ENCODE assay signal across 8 cellular contexts in the genomic region with DNA sequence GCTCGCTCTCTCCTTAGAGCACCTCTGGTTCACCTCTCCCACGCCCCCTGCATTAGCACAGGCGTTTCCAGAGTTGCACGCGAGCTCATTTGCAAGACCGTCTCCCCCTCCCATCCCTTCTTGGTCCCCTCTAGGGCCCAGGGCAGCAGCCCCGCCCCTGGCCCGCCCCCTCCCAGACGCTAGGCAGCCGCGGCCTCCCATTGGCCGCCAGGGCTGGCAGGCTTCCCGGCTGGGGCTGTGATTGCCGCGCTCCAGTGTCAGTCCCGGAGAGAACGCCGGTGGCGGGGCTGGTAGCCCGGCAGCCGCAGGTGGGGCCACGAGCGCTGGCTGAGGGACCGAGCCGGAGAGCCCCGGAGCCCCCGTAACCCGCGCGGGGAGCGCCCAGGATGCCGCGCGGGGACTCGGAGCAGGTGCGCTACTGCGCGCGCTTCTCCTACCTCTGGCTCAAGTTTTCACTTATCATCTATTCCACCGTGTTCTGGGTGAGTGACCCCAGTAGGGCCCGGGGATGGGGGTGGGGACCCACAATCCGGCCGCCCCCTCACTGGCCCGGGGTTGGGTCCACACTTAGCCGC. TPM values are rescaled to one million over a fixed set of nuclear protein-coding genes. Genes with fewer than 3 reads are reported as not detected.
A peak's percentile ranks its signal among the peaks of the same experiment; 100 is the strongest.
DNase-seq lines count a peak whose midpoint lies in the region; ATAC-seq and TF ChIP-seq lines count a peak whose summit lies in the region.

A gene (plus strand): TSS at position 257 of the 575 bp plus-strand sequence. CDS start 130 bp downstream, at position 387.

- peak within 1 kb of the TSS; percentile 65 to 85 (median 73) for H3K9ac ChIP-seq in BLaER1 treated with 17β-estradiol and CSF1 and Interleukin-3, amounts not matched to agents 10 nM and 100 nM

- no peaks in the 10 kb centered on the region for H3K9me3 ChIP-seq in BLaER1 treated with 17β-estradiol and CSF1 and Interleukin-3, amounts not matched to agents 10 nM and 100 nM (replicated peaks in 1 of 11)

- H3K36me3 Mint-ChIP-seq in IgD-negative memory B cell: no peaks in the 10 kb centered on the region
- H3K36me3 Mint-ChIP-seq in activated T-helper 2 cell treated with anti-CD3 and anti-CD28 coated beads, Interferon-gamma antibody, Interleukin-2, Interleukin-4, amounts not matched to agents 10 μg/mL and 5 μg/mL and 100 μg/mL, durations not matched to agents 14 hours and 24 hours and 36 hours (ENCODE audit: low read depth): no peaks in the 10 kb centered on the region
- no peaks in the 10 kb centered on the region for H3K36me3 Mint-ChIP-seq in naive thymus-derived CD8-positive, alpha-beta T cell
- peaks cover 7% of the 10 kb centered on the region for H3K36me3 Mint-ChIP-seq in stimulated activated effector memory CD8-positive, alpha-beta T cell treated with anti-CD3 and anti-CD28 coated beads, Interleukin-12 subunit alpha, Interleukin-12 subunit beta, amount 100 ng/mL, for 72 hours

- H3K27ac Mint-ChIP-seq in IgD-negative memory B cell: peak within 1 kb of the TSS in 1 of 3 donors; percentile 63
- no peak within 1 kb of the TSS for H3K27ac Mint-ChIP-seq in activated T-helper 2 cell treated with anti-CD3 and anti-CD28 coated beads, Interferon-gamma antibody, Interleukin-2, Interleukin-4, amounts not matched to agents 10 μg/mL and 5 μg/mL and 100 μg/mL, durations not matched to agents 14 hours and 24 hours and 36 hours
- peak within 1 kb of the TSS in 7 of 10 donors; percentile 21 to 81 (median 60) for H3K27ac Mint-ChIP-seq in naive thymus-derived CD8-positive, alpha-beta T cell
- no peak within 1 kb of the TSS for H3K27ac Mint-ChIP-seq in stimulated activated effector memory CD8-positive, alpha-beta T cell treated with anti-CD3 and anti-CD28 coated beads, Interleukin-12 subunit alpha, Interleukin-12 subunit beta, amount 100 ng/mL, for 72 hours

- intact Hi-C loops in activated T-helper 2 cell treated with anti-CD3 and anti-CD28 coated beads, Interferon-gamma antibody, Interleukin-2, Interleukin-4, amounts not matched to agents 10 μg/mL and 5 μg/mL and 100 μg/mL, durations not matched to agents 14 hours and 24 hours and 36 hours (cut with micrococcal nuclease): no loop called here

- H4K20me1 ChIP-seq in BLaER1 treated with 17β-estradiol and CSF1 and Interleukin-3, amounts not matched to agents 10 nM and 100 nM: no peaks in the 10 kb centered on the region

- H3K4me3 ChIP-seq in BLaER1 treated with 17β-estradiol and CSF1 and Interleukin-3, amounts not matched to agents 10 nM and 100 nM: peak within 1 kb of the TSS; percentile 64 to 93 (median 76)
- H3K4me3 ChIP-seq in fibroblast of the aortic adventitia (ENCODE audit: low read depth, low read length): peak within 1 kb of the TSS; percentile 55

- H3K4me1 ChIP-seq in BLaER1 treated with 17β-estradiol and CSF1 and Interleukin-3, amounts not matched to agents 10 nM and 100 nM: peaks cover 27 to 98% (median 77%) of the 10 kb centered on the region in 10 experiments

- peaks cover 10% of the 10 kb centered on the region for H3K27me3 Mint-ChIP-seq in IgD-negative memory B cell
- H3K27me3 Mint-ChIP-seq in activated T-helper 2 cell treated with anti-CD3 and anti-CD28 coated beads, Interferon-gamma antibody, Interleukin-2, Interleukin-4, amounts not matched to agents 10 μg/mL and 5 μg/mL and 100 μg/mL, durations not matched to agents 14 hours and 24 hours and 36 hours (ENCODE audit: low read depth): peaks cover 12% of the 10 kb centered on the region
- H3K27me3 Mint-ChIP-seq in naive thymus-derived CD8-positive, alpha-beta T cell: peaks cover 0 to 8% (median 0%) of the 10 kb centered on the region in 5 donors

- POLR2A ChIA-PET in naive thymus-derived CD8-positive, alpha-beta T cell (lab: Charles Lee): no interaction called here

- H3K4me1 Mint-ChIP-seq in IgD-negative memory B cell: peaks cover 0 to 8% (median 2%) of the 10 kb centered on the region in 3 donors
- H3K4me1 Mint-ChIP-seq in activated T-helper 2 cell treated with anti-CD3 and anti-CD28 coated beads, Interferon-gamma antibody, Interleukin-2, Interleukin-4, amounts not matched to agents 10 μg/mL and 5 μg/mL and 100 μg/mL, durations not matched to agents 14 hours and 24 hours and 36 hours (ENCODE audit: low read depth): peaks cover 3% of the 10 kb centered on the region
- peaks cover 10 to 29% (median 18%) of the 10 kb centered on the region in 4 donors for H3K4me1 Mint-ChIP-seq in naive thymus-derived CD8-positive, alpha-beta T cell
- H3K4me1 Mint-ChIP-seq in stimulated activated effector memory CD8-positive, alpha-beta T cell treated with anti-CD3 and anti-CD28 coated beads, Interleukin-12 subunit alpha, Interleukin-12 subunit beta, amount 100 ng/mL, for 72 hours: peaks cover 37% of the 10 kb centered on the region

- TF ChIP-seq CTCF in fibroblast of the aortic adventitia (IDR thresholded peaks at IDR 0.05; ENCODE audit: insufficient read depth, low read length): no peak

- no peaks in the 10 kb centered on the region for H3K9me3 Mint-ChIP-seq in IgD-negative memory B cell
- H3K9me3 Mint-ChIP-seq in activated T-helper 2 cell treated with anti-CD3 and anti-CD28 coated beads, Interferon-gamma antibody, Interleukin-2, Interleukin-4, amounts not matched to agents 10 μg/mL and 5 μg/mL and 100 μg/mL, durations not matched to agents 14 hours and 24 hours and 36 hours: no peaks in the 10 kb centered on the region
- no peaks in the 10 kb centered on the region for H3K9me3 Mint-ChIP-seq in naive thymus-derived CD8-positive, alpha-beta T cell
- no peaks in the 10 kb centered on the region for H3K9me3 Mint-ChIP-seq in stimulated activated effector memory CD8-positive, alpha-beta T cell treated with anti-CD3 and anti-CD28 coated beads, Interleukin-12 subunit alpha, Interleukin-12 subunit beta, amount 100 ng/mL, for 72 hours

- peak; percentile 69 for DNase-seq in RPMI8226
- DNase-seq in activated T-helper 2 cell treated with anti-CD3 and anti-CD28 coated beads, Interferon-gamma antibody, Interleukin-2, Interleukin-4, amounts not matched to agents 10 μg/mL and 5 μg/mL and 100 μg/mL, durations not matched to agents 14 hours and 24 hours and 36 hours (ENCODE audit: low spot score): peak; percentile 73
- DNase-seq in fibroblast of the aortic adventitia (ENCODE audit: low read depth): peak; percentile 39
- peak; percentile 55 to 87 (median 72) for DNase-seq in naive thymus-derived CD8-positive, alpha-beta T cell
- DNase-seq in stimulated activated effector memory CD8-positive, alpha-beta T cell treated with anti-CD3 and anti-CD28 coated beads, Interleukin-12 subunit alpha, Interleukin-12 subunit beta, amount 100 ng/mL, for 72 hours (ENCODE audit: low spot score in 2 of 2): peak; percentile 63 to 84

- ATAC-seq in GM21360 (IDR thresholded peaks at IDR 0.05; ENCODE audit: unreplicated experiment): peak; percentile 90
- peak; percentile 88 to 95 for ATAC-seq in naive thymus-derived CD8-positive, alpha-beta T cell
- peak; percentile 92 for ATAC-seq in stimulated activated effector memory CD8-positive, alpha-beta T cell treated with anti-CD3 and anti-CD28 coated beads, Interleukin-12 subunit alpha, Interleukin-12 subunit beta, amount 100 ng/mL, for 72 hours

- peak within 1 kb of the TSS; percentile 76 to 89 (median 85) for H3K4me3 Mint-ChIP-seq in IgD-negative memory B cell
- H3K4me3 Mint-ChIP-seq in activated T-helper 2 cell treated with anti-CD3 and anti-CD28 coated beads, Interferon-gamma antibody, Interleukin-2, Interleukin-4, amounts not matched to agents 10 μg/mL and 5 μg/mL and 100 μg/mL, durations not matched to agents 14 hours and 24 hours and 36 hours (ENCODE audit: low read depth): peak within 1 kb of the TSS; percentile 86
- H3K4me3 Mint-ChIP-seq in naive thymus-derived CD8-positive, alpha-beta T cell: peak within 1 kb of the TSS; percentile 75 to 95 (median 86)
- peak within 1 kb of the TSS; percentile 86 for H3K4me3 Mint-ChIP-seq in stimulated activated effector memory CD8-positive, alpha-beta T cell treated with anti-CD3 and anti-CD28 coated beads, Interleukin-12 subunit alpha, Interleukin-12 subunit beta, amount 100 ng/mL, for 72 hours

- H3K36me3 ChIP-seq in BLaER1 treated with 17β-estradiol and CSF1 and Interleukin-3, amounts not matched to agents 10 nM and 100 nM: peaks cover 0 to 7% (median 0%) of the 10 kb centered on the region in 11 experiments; a peak in 5 of 22 replicates

- peak within 1 kb of the TSS; percentile 87 to 99 (median 98) for H3K4me2 ChIP-seq in BLaER1 treated with 17β-estradiol and CSF1 and Interleukin-3, amounts not matched to agents 10 nM and 100 nM

- H3K27ac ChIP-seq in BLaER1 treated with 17β-estradiol and CSF1 and Interleukin-3, amounts not matched to agents 10 nM and 100 nM: peak within 1 kb of the TSS in 9 of 11 experiments; percentile 19 to 63 (median 53); a peak in 15 of 22 replicates

- H3K27me3 ChIP-seq in BLaER1 treated with 17β-estradiol and CSF1 and Interleukin-3, amounts not matched to agents 10 nM and 100 nM: no peaks in the 10 kb centered on the region

RNA-seq across cellular contexts. Expression of the gene that starts here (rescaled TPM):
- not detected for polyA plus RNA-seq in IgD-negative memory B cell
- total RNA-seq in activated T-helper 2 cell treated with anti-CD3 and anti-CD28 coated beads, Interferon-gamma antibody, Interleukin-2, Interleukin-4, amounts not matched to agents 10 μg/mL and 5 μg/mL and 100 μg/mL, durations not matched to agents 14 hours and 24 hours and 36 hours: 0.55 and 0.85 TPM in 2 replicates
- 0.27 and 1.2 TPM in 2 replicates for total RNA-seq in fibroblast of the aortic adventitia (ENCODE audit: low replicate concordance)
- under 1 TPM; 0.55 to 0.68 TPM for total RNA-seq in naive thymus-derived CD8-positive, alpha-beta T cell
- 1 to 10 TPM in 1 of 3 donors, under 1 TPM in 1, not detected in 1; 0.92 to 1.1 TPM for polyA plus RNA-seq in naive thymus-derived CD8-positive, alpha-beta T cell

Comparison
In these comparisons a context has a peak if more than half of its experiments do, and no peak if none do; other contexts are left out.
1. Peak in every context shown above with its lines: DNase-seq, ATAC-seq, H3K4me3 ChIP-seq and H3K27ac ChIP-seq.
2. Peak in DNase-seq in activated T-helper 2 cell treated with anti-CD3 and anti-CD28 coated beads, Interferon-gamma antibody, Interleukin-2, Interleukin-4, amounts not matched to agents 10 μg/mL and 5 μg/mL and 100 μg/mL, durations not matched to agents 14 hours and 24 hours and 36 hours; RNA of the gene not detected or under 1 TPM.
3. H3K27ac Mint-ChIP-seq: peak in naive thymus-derived CD8-positive, alpha-beta T cell (7 of 10); none in activated T-helper 2 cell treated with anti-CD3 and anti-CD28 coated beads, Interferon-gamma antibody, Interleukin-2, Interleukin-4, amounts not matched to agents 10 μg/mL and 5 μg/mL and 100 μg/mL, durations not matched to agents 14 hours and 24 hours and 36 hours (single experiment) and stimulated activated effector memory CD8-positive, alpha-beta T cell treated with anti-CD3 and anti-CD28 coated beads, Interleukin-12 subunit alpha, Interleukin-12 subunit beta, amount 100 ng/mL, for 72 hours (single experiment).